20 cellular contexts compared by ENCODE assay signal in genomic region chr5:10295619-10296326, GRCh38. TPM values are rescaled to one million over a fixed set of nuclear protein-coding genes. Genes with fewer than 3 reads are reported as not detected.
A peak's percentile ranks its signal among the peaks of the same experiment; 100 is the strongest.
DNase-seq lines count a peak whose midpoint lies in the region; ATAC-seq and TF ChIP-seq lines count a peak whose summit lies in the region.
"Had no signal": no experiment of that assay in that cellular context is flagged by ENCODE, and none has a peak within 500 bp of the region (broad histone marks: within the 10 kb centered on the region; RNA-seq: fewer than 3 reads in every experiment).

No MANE protein-coding gene starts in this region.

- H3K9me2 ChIP-seq in PC-3 (replicated peaks; ENCODE audit: low read length) = no peaks in the 10 kb centered on the region

- no peaks in the 10 kb centered on the region for H3K27me3 ChIP-seq in PC-3 (ENCODE audit: low read length)
- H3K27me3 ChIP-seq: adrenal gland, pancreas, upper lobe of left lung had no signal

- peaks cover 14% of the 10 kb centered on the region; the same call in 1 of the 2 replicates for H3K36me3 ChIP-seq in PC-3 (ENCODE audit: low read depth, low read length)
- H3K36me3 ChIP-seq: adrenal gland, pancreas, upper lobe of left lung had no signal

- H3K4me2 ChIP-seq in PC-3 (ENCODE audit: low read length) = no peak overlapping the region
- H3K4me2 ChIP-seq: GM23338 had no signal

- H3K9ac ChIP-seq in PC-3 (ENCODE audit: low read length) = no peak overlapping the region

- no TSS peak for BruUV-seq in PC-3 (replicated peaks; lab: Mats Ljungman, UMichigan)

- peaks cover 11% of the 10 kb centered on the region for H3K4me1 ChIP-seq in PC-3 (ENCODE audit: insufficient read depth, low read length)
- H3K4me1 ChIP-seq: adrenal gland, upper lobe of left lung had no signal

- no peaks in the 10 kb centered on the region for H3F3A ChIP-seq in PC-3 (ENCODE audit: low read length, unreplicated experiment)

- intact Hi-C loops in PC-3 (cut with micrococcal nuclease) = no loop called here

- TF ChIP-seq CTCF in PC-3 (conservative IDR thresholded peaks at IDR 0.05; ENCODE audit: low read depth, low read length) = no peak

- POLR2A ChIA-PET in PC-3 (lab: Charles Lee; ENCODE audit: unreplicated experiment) = no interaction called here

- DNase-seq in PC-3 (peak; percentile 72), glomerular endothelial cell (ENCODE audit: extremely low read depth, low read depth, low spot score) (peak; percentile 52), SW 1271 (lab: John Stamatoyannopoulos, UW) (no peak)
- DNase-seq in stimulated activated effector memory CD8-positive, alpha-beta T cell treated with anti-CD3 and anti-CD28 coated beads, Interleukin-12 subunit alpha, Interleukin-12 subunit beta, amount 100 ng/mL, for 72 hours (ENCODE audit: low spot score in 2 of 2) = no peak
- DNase-seq in stimulated activated CD4-positive, alpha-beta T cell treated with anti-CD3 and anti-CD28 coated beads, Interleukin-2, amount 100 ng/mL, for 48 hours = no peak
- DNase-seq: activated CD4-positive, alpha-beta T cell treated with anti-CD3 and anti-CD28 coated beads for 36 hours; adrenal gland; COR-L47; foreskin melanocyte; mesendoderm; naive thymus-derived CD8-positive, alpha-beta T cell; NCI-H1092; NCI-H2029 treated with DMSO at 0.1 percent for 48 hours; stimulated activated CD4-positive, alpha-beta T cell treated with anti-CD3 and anti-CD28 coated beads, Interleukin-2, amount 100 ng/mL, for 24 hours; stimulated activated naive CD8-positive, alpha-beta T cell treated with anti-CD3 and anti-CD28 coated beads, Interleukin-15, amount 100 ng/mL, for 72 hours; upper lobe of left lung had no signal

- no peaks in the 10 kb centered on the region for H3K4me1 Mint-ChIP-seq in stimulated activated effector memory CD8-positive, alpha-beta T cell treated with anti-CD3 and anti-CD28 coated beads, Interleukin-12 subunit alpha, Interleukin-12 subunit beta, amount 100 ng/mL, for 72 hours
- H3K4me1 Mint-ChIP-seq: activated CD4-positive, alpha-beta T cell treated with anti-CD3 and anti-CD28 coated beads for 36 hours; B cell; stimulated activated naive CD8-positive, alpha-beta T cell treated with anti-CD3 and anti-CD28 coated beads, Interleukin-15, amount 100 ng/mL, for 72 hours had no signal

- H3K4me3 ChIP-seq in PC-3 (ENCODE audit: low read length) = no peak overlapping the region
- H3K4me3 ChIP-seq: adrenal gland, GM23338, pancreas, upper lobe of left lung had no signal

- no peaks in the 10 kb centered on the region for H3K9me3 ChIP-seq in PC-3 (ENCODE audit: low read length)
- H3K9me3 ChIP-seq: adrenal gland, pancreas, upper lobe of left lung had no signal

- CTCF ChIA-PET in PC-3 (lab: Charles Lee) = no interaction called here

- no peak overlapping the region for H3K27ac Mint-ChIP-seq in stimulated activated effector memory CD8-positive, alpha-beta T cell treated with anti-CD3 and anti-CD28 coated beads, Interleukin-12 subunit alpha, Interleukin-12 subunit beta, amount 100 ng/mL, for 72 hours
- H3K27ac Mint-ChIP-seq: activated CD4-positive, alpha-beta T cell treated with anti-CD3 and anti-CD28 coated beads for 36 hours; B cell; naive thymus-derived CD8-positive, alpha-beta T cell; stimulated activated naive CD8-positive, alpha-beta T cell treated with anti-CD3 and anti-CD28 coated beads, Interleukin-15, amount 100 ng/mL, for 72 hours had no signal

- no peak overlapping the region for H3K4me3 Mint-ChIP-seq in stimulated activated effector memory CD8-positive, alpha-beta T cell treated with anti-CD3 and anti-CD28 coated beads, Interleukin-12 subunit alpha, Interleukin-12 subunit beta, amount 100 ng/mL, for 72 hours
- H3K4me3 Mint-ChIP-seq: activated CD4-positive, alpha-beta T cell treated with anti-CD3 and anti-CD28 coated beads for 36 hours; B cell; GM23338; naive thymus-derived CD8-positive, alpha-beta T cell; stimulated activated naive CD8-positive, alpha-beta T cell treated with anti-CD3 and anti-CD28 coated beads, Interleukin-15, amount 100 ng/mL, for 72 hours had no signal

- H4K20me1 ChIP-seq in PC-3 (ENCODE audit: low read length) = no peaks in the 10 kb centered on the region

- H2AFZ ChIP-seq in PC-3 (ENCODE audit: low read length) = no peak overlapping the region
- H2AFZ ChIP-seq: GM23338 had no signal

- no peaks in the 10 kb centered on the region for H3K9me3 Mint-ChIP-seq in stimulated activated effector memory CD8-positive, alpha-beta T cell treated with anti-CD3 and anti-CD28 coated beads, Interleukin-12 subunit alpha, Interleukin-12 subunit beta, amount 100 ng/mL, for 72 hours
- H3K9me3 Mint-ChIP-seq: stimulated activated naive CD8-positive, alpha-beta T cell treated with anti-CD3 and anti-CD28 coated beads, Interleukin-15, amount 100 ng/mL, for 72 hours had no signal

- H3K79me2 ChIP-seq in PC-3 (ENCODE audit: low read length) = peaks cover 67% of the 10 kb centered on the region

- H3K36me3 Mint-ChIP-seq in stimulated activated effector memory CD8-positive, alpha-beta T cell treated with anti-CD3 and anti-CD28 coated beads, Interleukin-12 subunit alpha, Interleukin-12 subunit beta, amount 100 ng/mL, for 72 hours = no peaks in the 10 kb centered on the region
- H3K36me3 Mint-ChIP-seq: naive thymus-derived CD8-positive, alpha-beta T cell had no signal

- no peak overlapping the region for H3K27ac ChIP-seq in PC-3 (ENCODE audit: low read length)
- H3K27ac ChIP-seq: adrenal gland, pancreas, RWPE1, upper lobe of left lung had no signal

- ATAC-seq in PC-3 = peak; percentile 50; the same call in 1 of the 2 replicates
- ATAC-seq in stimulated activated effector memory CD8-positive, alpha-beta T cell treated with anti-CD3 and anti-CD28 coated beads, Interleukin-12 subunit alpha, Interleukin-12 subunit beta, amount 100 ng/mL, for 72 hours = peak; percentile 57
- ATAC-seq: activated CD4-positive, alpha-beta T cell treated with anti-CD3 and anti-CD28 coated beads for 36 hours; GM23338; naive thymus-derived CD8-positive, alpha-beta T cell; pancreas; stimulated activated naive CD8-positive, alpha-beta T cell treated with anti-CD3 and anti-CD28 coated beads, Interleukin-15, amount 100 ng/mL, for 72 hours had no signal

RNA-seq across cellular contexts. Expression of gene CMBL, which starts 11.9 kb away (rescaled TPM):
- 35.7 and 38.4 TPM in 2 replicates for total RNA-seq in PC-3 (2014; rRNA removed)
- 8.2 and 16.8 TPM in 2 replicates for total RNA-seq in glomerular endothelial cell
- total RNA-seq: B cell had no signal

RNA-seq across cellular contexts. Expression of gene CCT5, which starts 45.7 kb away (rescaled TPM):
- total RNA-seq in PC-3 (2014; rRNA removed) (1,309 and 1,334 TPM in 2 replicates), glomerular endothelial cell (359 and 366 TPM in 2 replicates)

RNA-seq across cellular contexts. Expression of gene ATPSCKMT, which starts 46.1 kb away (rescaled TPM):
- total RNA-seq in PC-3 (2014; rRNA removed) (26.7 and 49.0 TPM in 2 replicates), glomerular endothelial cell (18.3 and 19.3 TPM in 2 replicates)

RNA-seq across cellular contexts. Expression of gene MARCHF6, which starts 57.7 kb away (rescaled TPM):
- total RNA-seq in PC-3 (2014; rRNA removed) (140 TPM in 2 replicates), glomerular endothelial cell (51.5 and 61.3 TPM in 2 replicates)

Comparison
In these comparisons a context has a peak if more than half of its experiments do, and no peak if none do; other contexts are left out.
1. DNase-seq: peak in PC-3 (single experiment) and glomerular endothelial cell (single experiment); none in stimulated activated effector memory CD8-positive, alpha-beta T cell treated with anti-CD3 and anti-CD28 coated beads, Interleukin-12 subunit alpha, Interleukin-12 subunit beta, amount 100 ng/mL, for 72 hours (0 of 2), stimulated activated CD4-positive, alpha-beta T cell treated with anti-CD3 and anti-CD28 coated beads, Interleukin-2, amount 100 ng/mL, for 48 hours (0 of 2) and SW 1271 (0 of 2).